ENCODE assay signal across 8 cellular contexts in the genomic region with DNA sequence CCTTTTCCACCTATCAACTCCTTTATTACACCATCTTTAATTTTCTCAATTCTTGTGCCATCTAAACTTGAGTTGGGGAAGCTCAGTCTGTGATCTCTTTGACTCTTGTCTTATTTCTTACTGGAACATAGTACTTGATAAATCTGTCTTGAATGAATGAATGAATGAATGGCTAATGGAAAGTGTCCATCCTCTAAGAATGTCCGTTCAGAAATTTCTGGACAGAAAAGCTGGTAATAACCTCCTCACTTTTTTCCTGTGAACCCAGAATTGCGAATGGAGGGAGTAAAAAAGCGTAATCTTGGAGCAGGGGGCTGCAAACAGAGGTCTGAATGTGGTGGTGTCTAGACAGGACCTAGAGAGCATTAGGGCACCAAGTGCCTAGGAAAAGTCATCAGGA. TPM values are rescaled to one million over a fixed set of nuclear protein-coding genes. Genes with fewer than 3 reads are reported as not detected.
A peak's percentile ranks its signal among the peaks of the same experiment; 100 is the strongest.
DNase-seq lines count a peak whose midpoint lies in the region; ATAC-seq and TF ChIP-seq lines count a peak whose summit lies in the region.

No MANE protein-coding gene starts in this region.

- peak overlapping the region; percentile 77 for H3K4me3 ChIP-seq in Caco-2 (ENCODE audit: low read depth, low read length)
- H3K4me3 ChIP-seq in RWPE2 (ENCODE audit: severe bottlenecking), result peak overlapping the region; percentile 78
- peak overlapping the region; percentile 93 for H3K4me3 ChIP-seq in fibroblast of villous mesenchyme (ENCODE audit: low read depth, low read length)
- H3K4me3 ChIP-seq in sigmoid colon, result peak overlapping the region; percentile 62 to 81 (median 64)

- no peaks in the 10 kb centered on the region for H3K4me1 Mint-ChIP-seq in Caco-2 (ENCODE audit: low read depth, unreplicated experiment)

- no TSS peak for BruUV-seq in Caco-2 (replicated peaks; lab: Mats Ljungman, UMichigan)

- POLR2A ChIA-PET in Caco-2 (lab: Charles Lee), result no interaction called here

- H3K9me3 ChIP-seq in Caco-2 (no peaks in the 10 kb centered on the region), RWPE2 (ENCODE audit: severe bottlenecking) (no peaks in the 10 kb centered on the region), sigmoid colon (no peaks in the 10 kb centered on the region)

- H3K36me3 ChIP-seq in Caco-2 (ENCODE audit: control insufficient read depth, insufficient read depth, low read length), result no peaks in the 10 kb centered on the region
- H3K36me3 ChIP-seq in RWPE2 (ENCODE audit: low read depth), result no peaks in the 10 kb centered on the region
- H3K36me3 ChIP-seq in sigmoid colon, result no peaks in the 10 kb centered on the region

- ATAC-seq in RWPE2 (ENCODE audit: low read depth) (no peak), HG03469 (IDR thresholded peaks at IDR 0.05; ENCODE audit: unreplicated experiment) (no peak)

- CTCF ChIA-PET in Caco-2 (lab: Charles Lee), result no interaction called here

- no peak for TF ChIP-seq EP300 in sigmoid colon (IDR thresholded peaks at IDR 0.05)

- 41 to 64% methylated on average over 3 of the region's 3 CpGs for WGBS in sigmoid colon, 2 donors

- DNase-seq in Caco-2 (no peak), RWPE2 (ENCODE audit: low spot score) (no peak), fibroblast of villous mesenchyme (ENCODE audit: low read depth) (no peak), sigmoid colon (no peak), DMS114 treated with DMSO at 0.1 percent for 48 hours (lab: John Stamatoyannopoulos, UW; ENCODE audit: unreplicated experiment) (no peak)
- no peak for DNase-seq in activated CD8-positive, alpha-beta memory T cell treated with anti-CD3 and anti-CD28 coated beads, Interleukin-2, amount 50 U/mL, for 48 hours
- DNase-seq in activated CD4-positive, CD25-positive, alpha-beta regulatory T cell (lab: John Stamatoyannopoulos, UW), result no peak

- peak overlapping the region; percentile 79 for H3K27ac ChIP-seq in RWPE2 (ENCODE audit: poor library complexity, severe bottlenecking)
- peak overlapping the region; percentile 92 to 99 (median 96) for H3K27ac ChIP-seq in sigmoid colon

- no peaks in the 10 kb centered on the region for H3K27me3 Mint-ChIP-seq in Caco-2 (ENCODE audit: insufficient read depth, unreplicated experiment)

- H3K36me3 Mint-ChIP-seq in Caco-2 (ENCODE audit: insufficient read depth, unreplicated experiment), result peaks cover 5% of the 10 kb centered on the region

- intact Hi-C loops in Caco-2 (cut with micrococcal nuclease; ENCODE audit: unreplicated experiment) (loop anchor here (5.0 kb wide), 1 partner anchor 182 kb away; a partner anchor contains a TSS), sigmoid colon (cut with DNase I) (loop anchor here (2.0 to 10.0 kb wide), 5 partner anchors 181 to 1201 kb away; a partner anchor contains a TSS)

- no peak for TF ChIP-seq CTCF in Caco-2 (IDR thresholded peaks at IDR 0.05; ENCODE audit: insufficient read depth in 1 of 2, low read depth in 1 of 2, low read length in 1 of 2, severe bottlenecking in 1 of 2, unreplicated experiment in 1 of 2)
- no peak for TF ChIP-seq CTCF in RWPE2 (IDR thresholded peaks at IDR 0.05; ENCODE audit: poor library complexity, severe bottlenecking)
- TF ChIP-seq CTCF in fibroblast of villous mesenchyme (IDR thresholded peaks at IDR 0.05; ENCODE audit: insufficient read depth, low read depth, low read length), result no peak
- TF ChIP-seq CTCF in sigmoid colon (IDR thresholded peaks at IDR 0.05), result no peak

- no peak overlapping the region for H3K4me3 Mint-ChIP-seq in Caco-2 (ENCODE audit: unreplicated experiment)

- H3K27ac Mint-ChIP-seq in Caco-2 (ENCODE audit: unreplicated experiment), result no peak overlapping the region

- no peak for TF ChIP-seq POLR2A in sigmoid colon (IDR thresholded peaks at IDR 0.05)

- H3K9me3 Mint-ChIP-seq in Caco-2 (ENCODE audit: unreplicated experiment), result no peaks in the 10 kb centered on the region

- H3K4me1 ChIP-seq in Caco-2 (no peaks in the 10 kb centered on the region), RWPE2 (ENCODE audit: insufficient read depth, poor library complexity, severe bottlenecking) (no peaks in the 10 kb centered on the region), sigmoid colon (peaks cover 0 to 29% (median 6%) of the 10 kb centered on the region in 4 donors)

- H3K27me3 ChIP-seq in Caco-2 (replicated peaks; ENCODE audit: control insufficient read depth, insufficient read depth, low read length) (no peaks in the 10 kb centered on the region), RWPE2 (ENCODE audit: insufficient read depth, poor library complexity, severe bottlenecking) (no peaks in the 10 kb centered on the region), sigmoid colon (no peaks in the 10 kb centered on the region)

RNA-seq across cellular contexts. Expression of a gene that starts 9.4 kb away (rescaled TPM):
- 1.7 and 2.1 TPM in 2 replicates for total RNA-seq in Caco-2 (2022)
- total RNA-seq in fibroblast of villous mesenchyme, result under 0.01 TPM in 1 of 2 replicates, not detected in the other
- total RNA-seq in sigmoid colon, result under 1 TPM in 1 of 4 donors, not detected in 3; 0.33 TPM
- polyA plus RNA-seq in sigmoid colon, result under 1 TPM in 2 of 3 donors, not detected in 1; 0.12 to 0.60 TPM
